Comparison of ENCODE assay signal across 8 cellular contexts in genomic region chr5:111530298-111530740, GRCh38. TPM values are rescaled to one million over a fixed set of nuclear protein-coding genes. Genes with fewer than 3 reads are reported as not detected.
DNase-seq lines count a peak whose midpoint lies in the region; ATAC-seq and TF ChIP-seq lines count a peak whose summit lies in the region.

No MANE protein-coding gene starts in this region.

- intact Hi-C loops in activated B cell treated with CpG ODN at 0.5 μM for 24 hours (cut with micrococcal nuclease) (loop anchor here (1.0 to 2.0 kb wide), 5 partner anchors 17 to 1391 kb away; partner anchors contain the start of gene NREP), mucosa of descending colon (cut with DNase I, micrococcal nuclease) (no loop called here)

- no peaks in the 10 kb centered on the region for H3K4me1 ChIP-seq in mucosa of descending colon (ENCODE audit: low read depth)

- no peaks in the 10 kb centered on the region for H3K27me3 Mint-ChIP-seq in activated B cell treated with CpG ODN at 0.5 μM for 24 hours
- H3K27me3 Mint-ChIP-seq in stimulated activated memory B cell treated with anti-CD40 and anti-IgM and Interleukin-4, amounts not matched to agents 10 μg/mL and 1 μg/mL and 100 μg/mL, for 72 hours = no peaks in the 10 kb centered on the region

- no peaks in the 10 kb centered on the region for H3K36me3 ChIP-seq in mucosa of descending colon (ENCODE audit: low read depth)

- CTCF ChIA-PET in activated B cell treated with CpG ODN at 0.5 μM for 24 hours (lab: Charles Lee) = interaction anchor here (2.1 to 4.8 kb wide), 2 partner anchors 9 to 18 kb away, joined by 5 to 52 read pairs; partner anchors contain the start of gene STARD4

- H3K4me3 ChIP-seq in mucosa of descending colon = no peak overlapping the region

- DNase-seq in AG20443 (ENCODE audit: low spot score) = peak; percentile 38
- peak; percentile 50 for DNase-seq in GM20000 (ENCODE audit: low spot score)
- DNase-seq in HPDE6-E6E7 (ENCODE audit: extremely low spot score) = peak; percentile 48
- DNase-seq in activated B cell treated with CpG ODN at 0.5 μM for 24 hours = peak; percentile 61
- DNase-seq in central memory CD4-positive, alpha-beta T cell = peak; percentile 93
- DNase-seq in mucosa of descending colon = peak; percentile 51 to 81 (median 56)
- DNase-seq in DMS114 treated with DMSO at 0.1 percent for 48 hours (lab: John Stamatoyannopoulos, UW; ENCODE audit: unreplicated experiment) = no peak

- no peaks in the 10 kb centered on the region for H3K36me3 Mint-ChIP-seq in activated B cell treated with CpG ODN at 0.5 μM for 24 hours (ENCODE audit: low read depth)
- no peaks in the 10 kb centered on the region for H3K36me3 Mint-ChIP-seq in stimulated activated memory B cell treated with anti-CD40 and anti-IgM and Interleukin-4, amounts not matched to agents 10 μg/mL and 1 μg/mL and 100 μg/mL, for 72 hours

- H3K4me1 Mint-ChIP-seq in activated B cell treated with CpG ODN at 0.5 μM for 24 hours = peaks cover 23% of the 10 kb centered on the region
- peaks cover 16% of the 10 kb centered on the region for H3K4me1 Mint-ChIP-seq in stimulated activated memory B cell treated with anti-CD40 and anti-IgM and Interleukin-4, amounts not matched to agents 10 μg/mL and 1 μg/mL and 100 μg/mL, for 72 hours

- peak overlapping the region; percentile 75 for H3K27ac Mint-ChIP-seq in activated B cell treated with CpG ODN at 0.5 μM for 24 hours
- peak overlapping the region; percentile 50 for H3K27ac Mint-ChIP-seq in stimulated activated memory B cell treated with anti-CD40 and anti-IgM and Interleukin-4, amounts not matched to agents 10 μg/mL and 1 μg/mL and 100 μg/mL, for 72 hours

- POLR2A ChIA-PET in activated B cell treated with CpG ODN at 0.5 μM for 24 hours (lab: Charles Lee) = interaction anchor here (0.9 to 3.6 kb wide), 3 partner anchors 18 to 630 kb away, joined by 3 to 33 read pairs (median 14); partner anchors contain the start of genes NREP and STARD4

- H3K9me3 ChIP-seq in mucosa of descending colon = no peaks in the 10 kb centered on the region

- ATAC-seq in activated B cell treated with CpG ODN at 0.5 μM for 24 hours (ENCODE audit: low read depth) (peak; percentile 100), mucosa of descending colon (peak; percentile 99)
- peak; percentile 99 for ATAC-seq in stimulated activated memory B cell treated with anti-CD40 and anti-IgM and Interleukin-4, amounts not matched to agents 10 μg/mL and 1 μg/mL and 100 μg/mL, for 72 hours

- TF ChIP-seq CTCF in GM20000 (IDR thresholded peaks at IDR 0.05; ENCODE audit: extremely low read depth, missing control alignments) = no peak
- no peak for TF ChIP-seq CTCF in activated B cell treated with CpG ODN at 0.5 μM for 24 hours (IDR thresholded peaks at IDR 0.05)
- TF ChIP-seq CTCF in mucosa of descending colon (IDR thresholded peaks at IDR 0.05) = no peak

- H3K4me3 Mint-ChIP-seq in activated B cell treated with CpG ODN at 0.5 μM for 24 hours = peak overlapping the region; percentile 49
- peak overlapping the region; percentile 30 for H3K4me3 Mint-ChIP-seq in stimulated activated memory B cell treated with anti-CD40 and anti-IgM and Interleukin-4, amounts not matched to agents 10 μg/mL and 1 μg/mL and 100 μg/mL, for 72 hours

- peaks cover 2% of the 10 kb centered on the region for H3K9me3 Mint-ChIP-seq in activated B cell treated with CpG ODN at 0.5 μM for 24 hours
- H3K9me3 Mint-ChIP-seq in stimulated activated memory B cell treated with anti-CD40 and anti-IgM and Interleukin-4, amounts not matched to agents 10 μg/mL and 1 μg/mL and 100 μg/mL, for 72 hours = peaks cover 3% of the 10 kb centered on the region

RNA-seq across cellular contexts. Expression of gene STARD4, which starts 18.0 kb away (rescaled TPM):
- 32.2 and 40.3 TPM in 2 replicates for total RNA-seq in activated B cell treated with CpG ODN at 0.5 μM for 24 hours
- 10 to 100 TPM; 18.8 to 37.5 (median 36.0) TPM for total RNA-seq in mucosa of descending colon
